Comparison of ENCODE assay signal across 18 cellular contexts in the genomic region with DNA sequence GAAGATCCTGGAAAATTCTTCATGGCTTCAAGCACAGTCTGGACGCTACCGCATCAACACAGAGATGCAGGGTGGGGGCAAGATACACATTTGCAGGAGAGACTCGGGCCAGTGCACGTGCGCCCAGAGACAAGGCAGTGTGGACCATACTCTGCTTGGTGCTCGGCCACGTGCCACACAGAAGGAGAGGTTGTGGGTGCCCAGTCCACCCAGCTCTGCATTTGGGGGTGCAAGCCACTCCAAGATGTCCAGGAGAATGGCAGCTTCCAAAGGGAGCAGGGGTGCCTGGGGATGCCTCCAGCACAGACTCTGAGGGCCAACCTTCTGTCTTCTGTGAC. TPM values are rescaled to one million over a fixed set of nuclear protein-coding genes. Genes with fewer than 3 reads are reported as not detected.
"Had no signal": no experiment of that assay in that cellular context is flagged by ENCODE, and none has a peak within 500 bp of the region (broad histone marks: within the 10 kb centered on the region; RNA-seq: fewer than 3 reads in every experiment).

No MANE protein-coding gene starts in this region.

- H3K9me3 ChIP-seq: esophagus muscularis mucosa, gastrocnemius medialis, heart right ventricle, left lung, psoas muscle, suprapubic skin, tibial artery, upper lobe of right lung had no signal

- H3K27ac ChIP-seq: esophagus muscularis mucosa, gastrocnemius medialis, heart right ventricle, left lung, psoas muscle, suprapubic skin, tibial artery, upper lobe of right lung had no signal

- H3K36me3 ChIP-seq: esophagus muscularis mucosa, gastrocnemius medialis, heart right ventricle, left lung, suprapubic skin, tibial artery, upper lobe of right lung had no signal

- H3K4me1 ChIP-seq: psoas muscle had no signal

- H3K4me3 ChIP-seq: esophagus muscularis mucosa, gastrocnemius medialis, heart right ventricle, left lung, lung, psoas muscle, suprapubic skin, tibial artery, upper lobe of right lung had no signal

- DNase-seq: effector memory CD4-positive, alpha-beta T cell; hypothalamus; islet precursor cell; mesenchymal stem cell; midbrain; retina; small intestine; stimulated activated CD4-positive, alpha-beta T cell treated with anti-CD3 and anti-CD28 coated beads, Interleukin-2, amount 100 ng/mL, for 48 hours; stimulated activated naive CD8-positive, alpha-beta T cell treated with anti-CD3 and anti-CD28 coated beads, Interleukin-15, Interleukin-2, amounts not matched to agents 100 U/mL and 50 U/mL, for 24 hours; tibial artery had no signal

RNA-seq across cellular contexts. Expression of gene NKD2, which starts 4.3 kb away (rescaled TPM):
- total RNA-seq: gastrocnemius medialis had no signal
